Comparison of ENCODE assay signal across 22 cellular contexts in genomic region chr5:6013496-6013895, GRCh38.
DNase-seq lines count a peak whose midpoint lies in the region; ATAC-seq, FAIRE-seq and TF ChIP-seq lines count a peak whose summit lies in the region.
"Had no signal": no experiment of that assay in that cellular context is flagged by ENCODE, and none has a peak within 500 bp of the region (broad histone marks: within the 10 kb centered on the region; RNA-seq: fewer than 3 reads in every experiment).

No MANE protein-coding gene starts in this region.

- H3K4me1 ChIP-seq in HepG2 (ENCODE audit: insufficient read depth, low read length), result peaks cover 5% of the 10 kb centered on the region; the same call in 1 of the 2 replicates
- H3K4me1 ChIP-seq in right lobe of liver, result no peaks in the 10 kb centered on the region
- H3K4me1 ChIP-seq in PC-3 (ENCODE audit: insufficient read depth, low read length), result no peaks in the 10 kb centered on the region
- H3K4me1 ChIP-seq: BE2C had no signal

- FAIRE-seq in HepG2 (lab: Jason Lieb, UNC), result no peak
- FAIRE-seq: GM12878, GM19239 had no signal

- H3K4me2 ChIP-seq in HepG2 (ENCODE audit: low read depth, low read length), result no peak overlapping the region
- H3K4me2 ChIP-seq in PC-3 (ENCODE audit: low read length), result no peak overlapping the region
- H3K4me2 ChIP-seq: BLaER1 had no signal

- POLR2A ChIA-PET in HepG2 (lab: Yijun Ruan, JAX), result no interaction called here
- POLR2A ChIA-PET in PC-3 (lab: Charles Lee; ENCODE audit: unreplicated experiment), result no interaction called here

- H3K27me3 ChIP-seq in HepG2 (ENCODE audit: control insufficient read depth in 1 of 2, insufficient read depth in 2 of 2, low read length in 2 of 2) (no peaks in the 10 kb centered on the region), right lobe of liver (no peaks in the 10 kb centered on the region), PC-3 (ENCODE audit: low read length) (no peaks in the 10 kb centered on the region)
- H3K27me3 ChIP-seq: BE2C, BLaER1 had no signal

- BruUV-seq in HepG2 (replicated peaks; lab: Mats Ljungman, UMichigan) (no TSS peak), PC-3 (replicated peaks; lab: Mats Ljungman, UMichigan) (no TSS peak)

- no peak for TF ChIP-seq CTCF in HepG2 (CRISPR knock-in tag; IDR thresholded peaks at IDR 0.05)
- no peak for TF ChIP-seq CTCF in right lobe of liver (IDR thresholded peaks at IDR 0.05)
- TF ChIP-seq CTCF in PC-3 (conservative IDR thresholded peaks at IDR 0.05; ENCODE audit: low read depth, low read length), result no peak
- TF ChIP-seq CTCF in fibroblast of mammary gland (conservative IDR thresholded peaks at IDR 0.05; ENCODE audit: control insufficient read depth, insufficient read depth, low read depth, low read length), result no peak

- DNase-seq in HepG2 (ENCODE audit: low spot score) (no peak), right lobe of liver (no peak), PC-3 (no peak), fibroblast of mammary gland (ENCODE audit: low read depth) (peak; percentile 9), DMS53 treated with DMSO at 0.1 percent for 48 hours (lab: John Stamatoyannopoulos, UW; ENCODE audit: unreplicated experiment) (no peak), DMS 273 (lab: John Stamatoyannopoulos, UW; ENCODE audit: unreplicated experiment) (no peak)
- DNase-seq: ACHN; BE2C; C1 segment of cervical spinal cord; CD4-positive, alpha-beta memory T cell; CD4-positive, CD25-positive, alpha-beta regulatory T cell; CD8-positive, alpha-beta memory T cell; COR-L47; DMS79; DND-41; EL; GDM1 had no signal

- TF ChIP-seq POLR2A in HepG2 (IDR thresholded peaks at IDR 0.05; ENCODE audit: insufficient read depth in 1 of 2, low read depth in 2 of 2, low read length in 2 of 2) (no peak), right lobe of liver (IDR thresholded peaks at IDR 0.05) (no peak)

- WGBS in HepG2 (ENCODE audit: low lambda C conversion rate), result 3% methylated on average over 2 of the region's 2 CpGs
- 46% methylated on average over 2 of the region's 2 CpGs for WGBS in right lobe of liver (ENCODE audit: insufficient coverage, low coverage, low lambda C conversion rate, missing lambda C conversion rate)

- TF ChIP-seq EP300 in HepG2 (IDR thresholded peaks at IDR 0.05; ENCODE audit: low read depth in 2 of 2, low read length in 2 of 2) (no peak), HepG2 (CRISPR knock-in tag; IDR thresholded peaks at IDR 0.05; ENCODE audit: borderline replicate concordance) (no peak)

- H3K9ac ChIP-seq in HepG2 (ENCODE audit: insufficient read depth, low read depth, low read length), result no peak overlapping the region
- H3K9ac ChIP-seq in PC-3 (ENCODE audit: low read length), result no peak overlapping the region
- H3K9ac ChIP-seq: BLaER1 had no signal

- H3F3A ChIP-seq in PC-3 (ENCODE audit: low read length, unreplicated experiment), result no peaks in the 10 kb centered on the region

- H4K20me1 ChIP-seq in HepG2 (ENCODE audit: insufficient read depth, low read length), result no peaks in the 10 kb centered on the region
- H4K20me1 ChIP-seq in PC-3 (ENCODE audit: low read length), result no peaks in the 10 kb centered on the region
- H4K20me1 ChIP-seq: BLaER1 had no signal

- H3K4me3 ChIP-seq in HepG2 (replicated peaks in 1 of 3; ENCODE audit: insufficient read depth in 1 of 3, low read depth in 2 of 3, low read length in 3 of 3), result no peak overlapping the region
- H3K4me3 ChIP-seq in right lobe of liver, result no peak overlapping the region
- no peak overlapping the region for H3K4me3 ChIP-seq in PC-3 (ENCODE audit: low read length)
- H3K4me3 ChIP-seq in fibroblast of mammary gland (ENCODE audit: control insufficient read depth, low read depth, low read length), result no peak overlapping the region
- H3K4me3 ChIP-seq: BLaER1, GM12878 had no signal

- CTCF ChIA-PET in HepG2 (lab: Yijun Ruan, JAX; ENCODE audit: low intra/inter-chr PET ratio, low total read pairs) (no interaction called here), PC-3 (lab: Charles Lee) (no interaction called here)

- H3K9me3 ChIP-seq in HepG2 (ENCODE audit: low read length) (peaks cover 5% of the 10 kb centered on the region; the same call in 1 of the 2 replicates), right lobe of liver (no peaks in the 10 kb centered on the region), PC-3 (ENCODE audit: low read length) (peaks cover 5% of the 10 kb centered on the region; the same call in 1 of the 2 replicates)
- H3K9me3 ChIP-seq: BE2C had no signal

- H3K79me2 ChIP-seq in HepG2 (ENCODE audit: insufficient read depth, low read length) (no peaks in the 10 kb centered on the region), PC-3 (ENCODE audit: low read length) (no peaks in the 10 kb centered on the region)

- intact Hi-C loops in HepG2 (cut with micrococcal nuclease; ENCODE audit: unreplicated experiment) (no loop called here), right lobe of liver (cut with DNase I) (no loop called here), PC-3 (cut with micrococcal nuclease) (no loop called here)

- H3K27ac ChIP-seq in HepG2 (ENCODE audit: extremely low read length, insufficient read depth, low read length), result no peak overlapping the region
- no peak overlapping the region for H3K27ac ChIP-seq in right lobe of liver
- H3K27ac ChIP-seq in PC-3 (ENCODE audit: low read length), result no peak overlapping the region
- H3K27ac ChIP-seq: 22Rv1, BLaER1 had no signal

- in situ Hi-C loops in HepG2 (cut with HindIII; ENCODE audit: extremely low pct_ligation_motif_present, low pct_unique_long_range_greater_than_20kb), result no loop called here

- ATAC-seq in HepG2 (no peak), right lobe of liver (no peak), PC-3 (no peak), GM21515 (IDR thresholded peaks at IDR 0.05; ENCODE audit: unreplicated experiment) (no peak)
- ATAC-seq: GM12878 had no signal

- no peak overlapping the region for H2AFZ ChIP-seq in HepG2 (ENCODE audit: low read length)
- H2AFZ ChIP-seq in PC-3 (ENCODE audit: low read length), result peak overlapping the region; percentile 58

- H3K9me2 ChIP-seq in PC-3 (replicated peaks; ENCODE audit: low read length), result no peaks in the 10 kb centered on the region; the same call in 1 of the 2 replicates

- H3K36me3 ChIP-seq in HepG2 (replicated peaks in 1 of 2; ENCODE audit: control insufficient read depth in 1 of 2, insufficient read depth in 2 of 2, low read length in 2 of 2), result no peaks in the 10 kb centered on the region
- H3K36me3 ChIP-seq in right lobe of liver, result no peaks in the 10 kb centered on the region
- H3K36me3 ChIP-seq in PC-3 (ENCODE audit: low read depth, low read length), result no peaks in the 10 kb centered on the region
- H3K36me3 ChIP-seq: BE2C, BLaER1 had no signal

- TF ChIP-seq RAD21 in HepG2 (CRISPR knock-in tag; IDR thresholded peaks at IDR 0.05), result no peak

TF ChIP-seq in HepG2, 621 proteins besides CTCF, POLR2A, EP300 and RAD21:
- peak; percentile 42; the same call in 1 of the 2 replicates for TF ChIP-seq ZNF652 (CRISPR knock-in tag; IDR thresholded peaks at IDR 0.05; ENCODE audit: borderline replicate concordance, low read depth)
- TF ChIP-seq RELA (CRISPR knock-in tag; IDR thresholded peaks at IDR 0.05), result no peak
TF ChIP-seq in HepG2: peak in this region for 1.
